18 cellular contexts compared by ENCODE assay signal in the genomic region with DNA sequence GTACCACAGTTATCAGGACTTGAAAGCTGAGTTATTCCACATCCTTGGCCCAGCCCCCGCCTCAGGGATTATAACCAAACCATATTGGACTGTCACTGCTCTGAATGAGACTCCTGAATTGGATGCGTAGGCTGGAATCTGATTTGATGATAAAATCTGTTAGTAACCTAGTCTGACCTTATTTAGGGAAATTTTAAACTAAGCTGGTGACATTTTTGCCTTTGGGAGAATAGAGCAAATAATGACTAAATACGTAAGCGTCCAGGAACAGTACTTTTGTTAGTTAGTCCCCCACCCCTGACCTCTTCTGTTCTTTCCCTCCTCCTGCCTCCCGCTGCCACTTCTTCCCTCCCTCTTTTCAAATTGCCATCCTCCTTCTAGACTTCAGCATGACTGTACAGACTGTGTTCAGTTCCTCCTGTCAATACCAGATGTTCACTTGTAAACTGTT.
DNase-seq lines count a peak whose midpoint lies in the region; ATAC-seq, FAIRE-seq and TF ChIP-seq lines count a peak whose summit lies in the region.
"Had no signal": no experiment of that assay in that cellular context is flagged by ENCODE, and none has a peak within 500 bp of the region (broad histone marks: within the 10 kb centered on the region; RNA-seq: fewer than 3 reads in every experiment).

No MANE protein-coding gene starts in this region.

- H3K4me1 Mint-ChIP-seq in osteocyte (ENCODE audit: unreplicated experiment), result peaks cover 62% of the 10 kb centered on the region

- no peaks in the 10 kb centered on the region for H3K27me3 Mint-ChIP-seq in osteocyte (ENCODE audit: unreplicated experiment)
- H3K27me3 Mint-ChIP-seq: activated CD4-positive, alpha-beta T cell treated with anti-CD3 and anti-CD28 coated beads for 36 hours; CD4-positive, CD25-positive, alpha-beta regulatory T cell had no signal

- 55 to 59% methylated on average over 5 of the region's 5 CpGs for WGBS in ectodermal cell, 2 experiments

- H3K36me3 Mint-ChIP-seq in osteocyte (ENCODE audit: unreplicated experiment), result peaks cover 26% of the 10 kb centered on the region

- no peaks in the 10 kb centered on the region for H3K27me3 ChIP-seq in ectodermal cell (ENCODE audit: control insufficient read depth, insufficient read depth, low read length, poor library complexity, severe bottlenecking)
- H3K27me3 ChIP-seq: adrenal gland, esophagus muscularis mucosa, heart right ventricle had no signal

- no peak for DNase-seq in H54 (ENCODE audit: insufficient read length, low spot score)
- peak; percentile 83 for DNase-seq in NCI-H82 (lab: John Stamatoyannopoulos, UW)
- no peak for DNase-seq in osteocyte (ENCODE audit: extremely low spot score, unreplicated experiment)
- no peak for DNase-seq in NCI-H2107 treated with DMSO at 0.1 percent for 48 hours (lab: John Stamatoyannopoulos, UW; ENCODE audit: unreplicated experiment)
- DNase-seq in GM19238 (ENCODE audit: insufficient read length, low spot score), result no peak
- DNase-seq: activated CD4-positive, alpha-beta T cell treated with anti-CD3 and anti-CD28 coated beads for 36 hours; adrenal gland; CD4-positive, CD25-positive, alpha-beta regulatory T cell; heart right ventricle; KBM-7; left cardiac atrium; NCI-H345; stimulated activated CD4-positive, alpha-beta T cell treated with anti-CD3 and anti-CD28 coated beads, Interleukin-1b, Interleukin-23, amount 100 ng/mL, for 48 hours had no signal

- no peak for ATAC-seq in HG03439 (IDR thresholded peaks at IDR 0.05; ENCODE audit: unreplicated experiment)
- ATAC-seq: activated CD4-positive, alpha-beta T cell treated with anti-CD3 and anti-CD28 coated beads for 36 hours had no signal

- no peaks in the 10 kb centered on the region for H3K36me3 ChIP-seq in ectodermal cell (ENCODE audit: control insufficient read depth, insufficient read depth, low read length)
- H3K36me3 ChIP-seq: adrenal gland, esophagus muscularis mucosa, heart right ventricle, thoracic aorta had no signal

- no peak overlapping the region for H3K4me3 ChIP-seq in ectodermal cell (ENCODE audit: insufficient read depth, low read depth, low read length)
- H3K4me3 ChIP-seq: adrenal gland, esophagus muscularis mucosa, thoracic aorta had no signal

- peak; percentile 61 for FAIRE-seq in H54 (lab: Jason Lieb, UNC)
- FAIRE-seq: colon had no signal

- TF ChIP-seq POLR2A in H54 (IDR thresholded peaks at IDR 0.05; ENCODE audit: low read depth, low read length), result no peak

- peak overlapping the region; percentile 86 for H3K27ac Mint-ChIP-seq in osteocyte (ENCODE audit: unreplicated experiment)
- H3K27ac Mint-ChIP-seq: activated CD4-positive, alpha-beta T cell treated with anti-CD3 and anti-CD28 coated beads for 36 hours had no signal

- H3K9me3 ChIP-seq in ectodermal cell (ENCODE audit: control insufficient read depth, low read length), result no peaks in the 10 kb centered on the region
- H3K9me3 ChIP-seq: adrenal gland, esophagus muscularis mucosa, heart right ventricle, thoracic aorta had no signal

- peaks cover 76% of the 10 kb centered on the region for H3K4me1 ChIP-seq in ectodermal cell (ENCODE audit: control insufficient read depth, insufficient read depth, low read length)

- TF ChIP-seq CTCF in osteocyte (IDR thresholded peaks at IDR 0.05), result no peak

- no peaks in the 10 kb centered on the region for H3K9me3 Mint-ChIP-seq in osteocyte (ENCODE audit: unreplicated experiment)

- peak overlapping the region; percentile 87 for H3K27ac ChIP-seq in ectodermal cell (ENCODE audit: insufficient read depth, low read depth, low read length, poor library complexity, severe bottlenecking)
- H3K27ac ChIP-seq: adrenal gland, esophagus muscularis mucosa, heart right ventricle, thoracic aorta had no signal

- peak overlapping the region; percentile 34 for H3K4me3 Mint-ChIP-seq in osteocyte (ENCODE audit: unreplicated experiment)
- H3K4me3 Mint-ChIP-seq: activated CD4-positive, alpha-beta T cell treated with anti-CD3 and anti-CD28 coated beads for 36 hours; CD4-positive, CD25-positive, alpha-beta regulatory T cell had no signal
